Comparison of ENCODE assay signal across 1 cellular context in the genomic region with DNA sequence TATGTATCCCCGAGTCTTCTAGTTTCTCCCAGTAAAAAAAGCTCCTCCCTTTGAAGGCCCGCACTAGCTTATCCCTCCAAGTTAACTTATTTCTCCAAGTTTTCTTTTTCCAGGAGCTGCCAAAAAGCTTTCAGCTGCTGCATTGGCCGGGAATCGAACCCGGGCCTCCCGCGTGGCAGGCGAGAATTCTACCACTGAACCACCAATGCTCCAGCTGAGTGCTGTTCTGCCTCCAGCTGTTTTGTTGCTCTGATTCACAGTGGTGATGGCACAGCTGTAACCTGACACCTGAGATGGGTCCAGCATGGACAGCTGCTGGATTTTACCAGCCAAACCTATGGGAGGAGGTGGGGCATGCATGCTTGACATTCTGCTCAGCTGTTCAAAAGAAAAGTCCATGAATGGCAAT.
TF ChIP-seq lines count a peak whose summit lies in the region.

No MANE protein-coding gene starts in this region.

TF ChIP-seq in SK-N-SH, 30 proteins besides CTCF, POLR2A, EP300 and RAD21 (continued from another document):
- TF ChIP-seq, protein P1, sequence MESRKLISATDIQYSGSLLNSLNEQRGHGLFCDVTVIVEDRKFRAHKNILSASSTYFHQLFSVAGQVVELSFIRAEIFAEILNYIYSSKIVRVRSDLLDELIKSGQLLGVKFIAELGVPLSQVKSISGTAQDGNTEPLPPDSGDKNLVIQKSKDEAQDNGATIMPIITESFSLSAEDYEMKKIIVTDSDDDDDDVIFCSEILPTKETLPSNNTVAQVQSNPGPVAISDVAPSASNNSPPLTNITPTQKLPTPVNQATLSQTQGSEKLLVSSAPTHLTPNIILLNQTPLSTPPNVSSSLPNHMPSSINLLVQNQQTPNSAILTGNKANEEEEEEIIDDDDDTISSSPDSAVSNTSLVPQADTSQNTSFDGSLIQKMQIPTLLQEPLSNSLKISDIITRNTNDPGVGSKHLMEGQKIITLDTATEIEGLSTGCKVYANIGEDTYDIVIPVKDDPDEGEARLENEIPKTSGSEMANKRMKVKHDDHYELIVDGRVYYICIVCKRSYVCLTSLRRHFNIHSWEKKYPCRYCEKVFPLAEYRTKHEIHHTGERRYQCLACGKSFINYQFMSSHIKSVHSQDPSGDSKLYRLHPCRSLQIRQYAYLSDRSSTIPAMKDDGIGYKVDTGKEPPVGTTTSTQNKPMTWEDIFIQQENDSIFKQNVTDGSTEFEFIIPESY (IDR thresholded peaks at IDR 0.05; ENCODE audit: borderline replicate concordance, low read depth), result no peak
- TF ChIP-seq GABPA (IDR thresholded peaks at IDR 0.05; ENCODE audit: low read depth), result no peak
- TF ChIP-seq FOXJ3 (CRISPR knock-in tag; IDR thresholded peaks at IDR 0.05), result no peak
- no peak for TF ChIP-seq EZH2phosphoT487 (IDR thresholded peaks at IDR 0.05; ENCODE audit: borderline replicate concordance, low read depth)
- TF ChIP-seq, protein P2, sequence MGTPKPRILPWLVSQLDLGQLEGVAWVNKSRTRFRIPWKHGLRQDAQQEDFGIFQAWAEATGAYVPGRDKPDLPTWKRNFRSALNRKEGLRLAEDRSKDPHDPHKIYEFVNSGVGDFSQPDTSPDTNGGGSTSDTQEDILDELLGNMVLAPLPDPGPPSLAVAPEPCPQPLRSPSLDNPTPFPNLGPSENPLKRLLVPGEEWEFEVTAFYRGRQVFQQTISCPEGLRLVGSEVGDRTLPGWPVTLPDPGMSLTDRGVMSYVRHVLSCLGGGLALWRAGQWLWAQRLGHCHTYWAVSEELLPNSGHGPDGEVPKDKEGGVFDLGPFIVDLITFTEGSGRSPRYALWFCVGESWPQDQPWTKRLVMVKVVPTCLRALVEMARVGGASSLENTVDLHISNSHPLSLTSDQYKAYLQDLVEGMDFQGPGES (IDR thresholded peaks at IDR 0.05; ENCODE audit: low read depth, low read length), result no peak
- no peak for TF ChIP-seq RXRA (IDR thresholded peaks at IDR 0.05; ENCODE audit: borderline replicate concordance, low read depth)
- no peak for TF ChIP-seq RFX5 (IDR thresholded peaks at IDR 0.05; ENCODE audit: low read length)
- TF ChIP-seq SIN3A (IDR thresholded peaks at IDR 0.05; ENCODE audit: borderline replicate concordance, low read depth, low read length), result no peak
- no peak for TF ChIP-seq TAF1 (IDR thresholded peaks at IDR 0.05; ENCODE audit: borderline replicate concordance, low read depth, low read length)
- TF ChIP-seq, protein P3, sequence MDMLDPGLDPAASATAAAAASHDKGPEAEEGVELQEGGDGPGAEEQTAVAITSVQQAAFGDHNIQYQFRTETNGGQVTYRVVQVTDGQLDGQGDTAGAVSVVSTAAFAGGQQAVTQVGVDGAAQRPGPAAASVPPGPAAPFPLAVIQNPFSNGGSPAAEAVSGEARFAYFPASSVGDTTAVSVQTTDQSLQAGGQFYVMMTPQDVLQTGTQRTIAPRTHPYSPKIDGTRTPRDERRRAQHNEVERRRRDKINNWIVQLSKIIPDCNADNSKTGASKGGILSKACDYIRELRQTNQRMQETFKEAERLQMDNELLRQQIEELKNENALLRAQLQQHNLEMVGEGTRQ (IDR thresholded peaks at IDR 0.05; ENCODE audit: borderline replicate concordance, low read depth, low read length), result no peak
